ENCODE assay signal across 8 cellular contexts in genomic region chr5:171420429-171421231, GRCh38. TPM values are rescaled to one million over a fixed set of nuclear protein-coding genes. Genes with fewer than 3 reads are reported as not detected.
DNase-seq lines count a peak whose midpoint lies in the region; ATAC-seq and TF ChIP-seq lines count a peak whose summit lies in the region.

No MANE protein-coding gene starts in this region.

- H3K36me3 ChIP-seq in SU-DHL-6 (ENCODE audit: low read length) (no peaks in the 10 kb centered on the region), SJCRH30 (no peaks in the 10 kb centered on the region)
- no peaks in the 10 kb centered on the region for H3K36me3 ChIP-seq in naive thymus-derived CD4-positive, alpha-beta T cell (ENCODE audit: control insufficient read depth in 2 of 3, insufficient read depth in 3 of 3, low read length in 3 of 3)

- POLR2A ChIA-PET in naive thymus-derived CD4-positive, alpha-beta T cell (lab: Charles Lee): interaction anchor here (0.6 kb wide), 1 partner anchor 1627 kb away, joined by 4 read pairs; no protein-coding TSS in a partner anchor

- peak overlapping the region; percentile 38 to 92 (median 84) for H3K4me3 Mint-ChIP-seq in naive thymus-derived CD4-positive, alpha-beta T cell

- H3K79me2 ChIP-seq in SU-DHL-6 (ENCODE audit: insufficient read depth, low read length): no peaks in the 10 kb centered on the region

- H3K9me3 ChIP-seq in SU-DHL-6 (ENCODE audit: insufficient read depth, low read length) (no peaks in the 10 kb centered on the region), SJCRH30 (replicated peaks) (no peaks in the 10 kb centered on the region)
- H3K9me3 ChIP-seq in naive thymus-derived CD4-positive, alpha-beta T cell (ENCODE audit: control insufficient read depth in 2 of 3, low read length in 3 of 3): no peaks in the 10 kb centered on the region

- peaks cover 6 to 20% (median 11%) of the 10 kb centered on the region in 7 donors for H3K4me1 Mint-ChIP-seq in naive thymus-derived CD4-positive, alpha-beta T cell

- no peaks in the 10 kb centered on the region for H4K20me1 ChIP-seq in SU-DHL-6 (ENCODE audit: low read depth, low read length)

- CTCF ChIA-PET in naive thymus-derived CD4-positive, alpha-beta T cell (lab: Charles Lee): interaction anchor here (0.6 kb wide), 1 partner anchor 15 kb away, joined by 3 read pairs; no protein-coding TSS in a partner anchor

- H3K4me3 ChIP-seq in SU-DHL-6 (ENCODE audit: insufficient read depth, low read length, poor library complexity, severe bottlenecking): no peak overlapping the region
- no peak overlapping the region for H3K4me3 ChIP-seq in naive thymus-derived CD4-positive, alpha-beta T cell (ENCODE audit: low read length)
- H3K4me3 ChIP-seq in SJCRH30: no peak overlapping the region

- no peaks in the 10 kb centered on the region for H3K36me3 Mint-ChIP-seq in naive thymus-derived CD4-positive, alpha-beta T cell

- H2AFZ ChIP-seq in SU-DHL-6 (ENCODE audit: low read depth, low read length, severe bottlenecking): no peak overlapping the region

- H3K27ac ChIP-seq in SU-DHL-6 (ENCODE audit: low read depth, low read length) (no peak overlapping the region), SJCRH30 (no peak overlapping the region)
- no peak overlapping the region for H3K27ac ChIP-seq in naive thymus-derived CD4-positive, alpha-beta T cell (ENCODE audit: low read depth, low read length)

- peaks cover 26% of the 10 kb centered on the region for H3F3A ChIP-seq in SU-DHL-6 (ENCODE audit: insufficient read depth)

- peaks cover 0 to 2% (median 0%) of the 10 kb centered on the region in 11 donors for H3K9me3 Mint-ChIP-seq in naive thymus-derived CD4-positive, alpha-beta T cell

- no peak overlapping the region for H3K9ac ChIP-seq in SU-DHL-6 (ENCODE audit: low read length)

- DNase-seq in GM04503 (ENCODE audit: low read depth) (peak; percentile 34), fibroblast of peridontal ligament (ENCODE audit: extremely low read depth) (peak; percentile 90), NCI-H1436 treated with DMSO at 0.1 percent for 48 hours (lab: John Stamatoyannopoulos, UW) (no peak), NCI-H2081 (lab: John Stamatoyannopoulos, UW) (no peak), SJCRH30 (no peak)
- DNase-seq in naive thymus-derived CD4-positive, alpha-beta T cell: no peak
- DNase-seq in activated CD4-positive, CD25-positive, alpha-beta regulatory T cell (lab: John Stamatoyannopoulos, UW): no peak

- H3K27ac Mint-ChIP-seq in naive thymus-derived CD4-positive, alpha-beta T cell: no peak overlapping the region

- TF ChIP-seq CTCF in SU-DHL-6 (IDR thresholded peaks at IDR 0.05; ENCODE audit: insufficient read depth, low read length, poor library complexity, severe bottlenecking): no peak

- H3K4me1 ChIP-seq in naive thymus-derived CD4-positive, alpha-beta T cell (ENCODE audit: control insufficient read depth in 2 of 2, insufficient read depth in 2 of 2, low read length in 2 of 2): peaks cover 5 to 15% of the 10 kb centered on the region in 2 donors
- no peaks in the 10 kb centered on the region for H3K4me1 ChIP-seq in SJCRH30

- H3K27me3 ChIP-seq in SU-DHL-6 (ENCODE audit: low read length) (no peaks in the 10 kb centered on the region), SJCRH30 (no peaks in the 10 kb centered on the region)
- peaks cover 3 to 4% of the 10 kb centered on the region in 2 donors for H3K27me3 ChIP-seq in naive thymus-derived CD4-positive, alpha-beta T cell (ENCODE audit: control insufficient read depth in 2 of 2, insufficient read depth in 2 of 2, low read length in 2 of 2)

- peaks cover 11 to 33% (median 20%) of the 10 kb centered on the region in 5 donors for H3K27me3 Mint-ChIP-seq in naive thymus-derived CD4-positive, alpha-beta T cell

- intact Hi-C loops in naive thymus-derived CD4-positive, alpha-beta T cell (cut with micrococcal nuclease): no loop called here

- peak overlapping the region; percentile 68 for H3K4me2 ChIP-seq in SU-DHL-6 (ENCODE audit: low read depth, low read length, poor library complexity, severe bottlenecking)

- H3K9me2 ChIP-seq in SU-DHL-6 (replicated peaks; ENCODE audit: insufficient read depth, low read length): no peaks in the 10 kb centered on the region

- no peak for ATAC-seq in naive thymus-derived CD4-positive, alpha-beta T cell

RNA-seq across cellular contexts. Expression of gene FGF18, which starts 1.2 kb away (rescaled TPM):
- total RNA-seq in naive thymus-derived CD4-positive, alpha-beta T cell: under 1 TPM in 2 of 5 experiments, not detected in 3; 0.24 to 0.44 TPM
- polyA plus RNA-seq in naive thymus-derived CD4-positive, alpha-beta T cell: not detected
- total RNA-seq in SJCRH30 (2014; rRNA removed; shearing (Covaris generic)): 0.18 TPM in 1 of 2 replicates, not detected in the other

RNA-seq across cellular contexts. Expression of gene NPM1, which starts 33.0 kb away (rescaled TPM):
- total RNA-seq in naive thymus-derived CD4-positive, alpha-beta T cell: 1,000 to 10,000 TPM in 4 of 5 experiments, 100 to 1,000 TPM in 1; 807 to 1,238 (median 1,192) TPM
- polyA plus RNA-seq in naive thymus-derived CD4-positive, alpha-beta T cell: 100 to 1,000 TPM; 753 to 928 TPM
- total RNA-seq in SJCRH30 (2014; rRNA removed; shearing (Covaris generic)): 3,269 and 3,693 TPM in 2 replicates

Comparison
In these comparisons a context has a peak if more than half of its experiments do, and no peak if none do; other contexts are left out.
1. DNase-seq: peak in GM04503 (single experiment) and fibroblast of peridontal ligament (single experiment); none in naive thymus-derived CD4-positive, alpha-beta T cell (0 of 9), NCI-H1436 treated with DMSO at 0.1 percent for 48 hours (single experiment), NCI-H2081 (0 of 2), SJCRH30 (0 of 2) and activated CD4-positive, CD25-positive, alpha-beta regulatory T cell (0 of 4).